In genomic region chr12:106357549-106358409, GRCh38 we compare ENCODE assay signal across 1 cellular context.
A peak's percentile ranks its signal among the peaks of the same experiment; 100 is the strongest.
TF ChIP-seq lines count a peak whose summit lies in the region.

Gene POLR3B, plus strand, starts transcription at chr12:106357748. Its CDS starts 132 bp downstream, at chr12:106357880.

TF ChIP-seq in SK-N-SH, 30 proteins besides CTCF, POLR2A, EP300 and RAD21 (continued from another document):
- TF ChIP-seq FOSL2 (IDR thresholded peaks at IDR 0.05; ENCODE audit: borderline replicate concordance, low read depth) (no peak), FOXJ3 (CRISPR knock-in tag; IDR thresholded peaks at IDR 0.05) (no peak), FOXM1 (IDR thresholded peaks at IDR 0.05; ENCODE audit: low read depth) (no peak), PBX3 (IDR thresholded peaks at IDR 0.05) (peak; percentile 44), NRF1 (IDR thresholded peaks at IDR 0.05; ENCODE audit: low read depth, low read length) (peak; percentile 97), ELF1 (IDR thresholded peaks at IDR 0.05) (peak; percentile 83), MEF2A (IDR thresholded peaks at IDR 0.05; ENCODE audit: borderline replicate concordance, low read depth) (no peak), JUND (IDR thresholded peaks at IDR 0.05) (no peak; the same call in 1 of the 2 replicates), ZBTB33 (IDR thresholded peaks at IDR 0.05; ENCODE audit: borderline replicate concordance, low read depth) (no peak), USF2 (IDR thresholded peaks at IDR 0.05; ENCODE audit: borderline replicate concordance, low read depth, low read length) (no peak), EZH2phosphoT487 (IDR thresholded peaks at IDR 0.05; ENCODE audit: borderline replicate concordance, low read depth) (no peak), POLR2AphosphoS5 (IDR thresholded peaks at IDR 0.05; ENCODE audit: low read depth, low read length) (peak; percentile 93), GABPA (IDR thresholded peaks at IDR 0.05; ENCODE audit: low read depth) (peak; percentile 74), TEAD4 (IDR thresholded peaks at IDR 0.05; ENCODE audit: borderline replicate concordance, insufficient read depth) (0 out of 2 replicates have a peak, but pooled peaks have one; percentile 2), YY1 (IDR thresholded peaks at IDR 0.05; ENCODE audit: low read depth) (peak; percentile 37), MAX (IDR thresholded peaks at IDR 0.05; ENCODE audit: low read depth) (peak; percentile 93)
TF ChIP-seq in SK-N-SH: peak in this region for 19.
